Comparison of ENCODE assay signal across 1 cellular context in the genomic region with DNA sequence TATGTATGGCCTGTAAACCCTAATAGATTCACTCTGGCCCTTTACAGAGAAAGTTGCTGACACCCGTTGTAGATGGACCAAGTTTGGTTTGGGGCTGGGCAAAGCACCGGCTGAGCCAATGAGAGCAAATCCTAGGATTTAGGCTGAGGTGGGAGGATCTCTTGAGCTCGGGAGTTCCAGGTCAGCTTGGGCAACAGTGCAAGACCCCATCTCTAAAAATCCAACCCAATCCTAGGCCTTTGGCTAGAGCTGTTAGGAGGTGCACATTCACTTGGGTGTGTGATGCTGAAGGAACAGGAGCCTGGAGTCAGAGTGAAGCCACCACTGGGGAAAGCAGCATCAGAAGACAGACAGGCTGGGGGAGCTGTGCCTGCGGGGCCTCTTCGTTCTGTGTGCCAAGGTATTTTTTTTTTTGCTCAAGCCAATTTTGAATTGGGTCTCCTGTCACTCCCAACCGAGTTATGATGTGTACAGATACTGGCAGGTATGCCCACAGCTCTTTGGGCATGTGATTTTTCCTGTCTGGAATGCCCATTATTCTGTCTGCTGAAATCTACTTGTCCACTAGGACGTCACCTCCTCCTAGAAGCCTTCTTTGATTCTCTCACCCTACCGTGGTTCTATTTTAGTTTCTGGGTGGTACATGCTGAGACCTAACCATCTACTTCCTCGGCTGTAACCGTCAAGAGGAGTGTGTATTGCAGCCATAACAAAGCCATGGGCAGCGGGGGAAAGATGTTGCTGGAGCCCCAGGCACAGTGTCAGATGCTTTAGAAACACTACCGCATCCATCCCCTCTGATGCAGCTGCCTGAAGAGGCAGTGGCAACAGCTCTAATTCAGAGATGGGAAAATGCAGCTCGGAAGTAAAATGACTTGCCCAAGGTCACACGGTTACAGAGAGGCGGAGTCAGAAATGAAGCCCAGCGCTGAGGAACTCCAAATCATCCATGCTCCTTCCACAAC.
TF ChIP-seq lines count a peak whose summit lies in the region.

No MANE protein-coding gene starts in this region.

TF ChIP-seq in HepG2, 621 proteins besides CTCF, POLR2A, EP300 and RAD21:
- TF ChIP-seq ZFP36 (IDR thresholded peaks at IDR 0.05; ENCODE audit: borderline replicate concordance, low read depth, low read length, partially characterized antibody) (peak; percentile 73), SIN3B (IDR thresholded peaks at IDR 0.05; ENCODE audit: low read length) (no peak)
